ENCODE assay signal across 10 cellular contexts in genomic region chr17:83082435-83082834, GRCh38. TPM values are rescaled to one million over a fixed set of nuclear protein-coding genes. Genes with fewer than 3 reads are reported as not detected.
DNase-seq lines count a peak whose midpoint lies in the region; ATAC-seq and TF ChIP-seq lines count a peak whose summit lies in the region.
"Had no signal": no experiment of that assay in that cellular context is flagged by ENCODE, and none has a peak within 500 bp of the region (broad histone marks: within the 10 kb centered on the region; RNA-seq: fewer than 3 reads in every experiment).

No MANE protein-coding gene starts in this region.

- H3K4me3 Mint-ChIP-seq in activated T-cell treated with anti-CD3 and anti-CD28 coated beads, Interleukin-2, amount 50 U/mL, for 24 hours = peak overlapping the region; percentile 75
- peak overlapping the region; percentile 80 for H3K4me3 Mint-ChIP-seq in activated T-helper 1 cell treated with anti-CD3 and anti-CD28 coated beads, Interleukin-12 subunit alpha, Interleukin-12 subunit beta, Interleukin-2, Interleukin-4 antibody, amounts not matched to agents 30 ng/mL and 10 ng/mL and 1 ng/mL, durations not matched to agents 14 hours and 24 hours and 36 hours

- H3K4me1 Mint-ChIP-seq in activated T-cell treated with anti-CD3 and anti-CD28 coated beads, Interleukin-2, amount 50 U/mL, for 24 hours (ENCODE audit: low read depth) = peaks cover 45% of the 10 kb centered on the region
- peaks cover 39% of the 10 kb centered on the region for H3K4me1 Mint-ChIP-seq in activated T-helper 1 cell treated with anti-CD3 and anti-CD28 coated beads, Interleukin-12 subunit alpha, Interleukin-12 subunit beta, Interleukin-2, Interleukin-4 antibody, amounts not matched to agents 30 ng/mL and 10 ng/mL and 1 ng/mL, durations not matched to agents 14 hours and 24 hours and 36 hours (ENCODE audit: low read depth)

- no peak for TF ChIP-seq CTCF in suprapubic skin (IDR thresholded peaks at IDR 0.05)

- peak overlapping the region; percentile 83 for H3K9ac ChIP-seq in iPS-15b (ENCODE audit: low read depth, low read length)

- no peaks in the 10 kb centered on the region for H3K9me3 Mint-ChIP-seq in activated T-cell treated with anti-CD3 and anti-CD28 coated beads, Interleukin-2, amount 50 U/mL, for 24 hours
- no peaks in the 10 kb centered on the region for H3K9me3 Mint-ChIP-seq in activated T-helper 1 cell treated with anti-CD3 and anti-CD28 coated beads, Interleukin-12 subunit alpha, Interleukin-12 subunit beta, Interleukin-2, Interleukin-4 antibody, amounts not matched to agents 30 ng/mL and 10 ng/mL and 1 ng/mL, durations not matched to agents 14 hours and 24 hours and 36 hours

- peaks cover 16% of the 10 kb centered on the region for H3K27me3 ChIP-seq in iPS-15b (ENCODE audit: control insufficient read depth, insufficient read depth, low read length)
- no peaks in the 10 kb centered on the region for H3K27me3 ChIP-seq in suprapubic skin

- DNase-seq in activated T-cell treated with anti-CD3 and anti-CD28 coated beads, Interleukin-2, amount 50 U/mL, for 24 hours = no peak
- DNase-seq in activated T-cell treated with anti-CD3 and anti-CD28 coated beads for 4 hours (no peak), suprapubic skin (ENCODE audit: low spot score in 2 of 2) (no peak), GOT3 (lab: John Stamatoyannopoulos, UW) (no peak), NCI-H524 (lab: John Stamatoyannopoulos, UW) (no peak)
- DNase-seq in activated T-helper 1 cell treated with anti-CD3 and anti-CD28 coated beads, Interleukin-12 subunit alpha, Interleukin-12 subunit beta, Interleukin-2, Interleukin-4 antibody, amounts not matched to agents 30 ng/mL and 10 ng/mL and 1 ng/mL, durations not matched to agents 14 hours and 24 hours and 36 hours (ENCODE audit: low spot score) = no peak
- DNase-seq: left ventricle myocardium superior, NCI-H1105 had no signal

- no peak for TF ChIP-seq POLR2A in suprapubic skin (IDR thresholded peaks at IDR 0.05)

- TF ChIP-seq EP300 in suprapubic skin (IDR thresholded peaks at IDR 0.05) = no peak

- H3K4me1 ChIP-seq in iPS-15b (ENCODE audit: control insufficient read depth, insufficient read depth, low read length) = peaks cover 11% of the 10 kb centered on the region
- peaks cover 80% of the 10 kb centered on the region for H3K4me1 ChIP-seq in suprapubic skin

- H3K36me3 Mint-ChIP-seq in activated T-cell treated with anti-CD3 and anti-CD28 coated beads, Interleukin-2, amount 50 U/mL, for 24 hours (ENCODE audit: low read depth) = peaks cover 35% of the 10 kb centered on the region
- peaks cover 18% of the 10 kb centered on the region for H3K36me3 Mint-ChIP-seq in activated T-helper 1 cell treated with anti-CD3 and anti-CD28 coated beads, Interleukin-12 subunit alpha, Interleukin-12 subunit beta, Interleukin-2, Interleukin-4 antibody, amounts not matched to agents 30 ng/mL and 10 ng/mL and 1 ng/mL, durations not matched to agents 14 hours and 24 hours and 36 hours (ENCODE audit: low read depth)

- intact Hi-C loops in activated T-helper 1 cell treated with anti-CD3 and anti-CD28 coated beads, Interleukin-12 subunit alpha, Interleukin-12 subunit beta, Interleukin-2, Interleukin-4 antibody, amounts not matched to agents 30 ng/mL and 10 ng/mL and 1 ng/mL, durations not matched to agents 14 hours and 24 hours and 36 hours (cut with micrococcal nuclease) = loop anchor here (5.0 kb wide), 1 partner anchor 205 kb away; no protein-coding TSS in a partner anchor

- H3K27me3 Mint-ChIP-seq in activated T-cell treated with anti-CD3 and anti-CD28 coated beads, Interleukin-2, amount 50 U/mL, for 24 hours = peaks cover 19% of the 10 kb centered on the region
- H3K27me3 Mint-ChIP-seq in activated T-helper 1 cell treated with anti-CD3 and anti-CD28 coated beads, Interleukin-12 subunit alpha, Interleukin-12 subunit beta, Interleukin-2, Interleukin-4 antibody, amounts not matched to agents 30 ng/mL and 10 ng/mL and 1 ng/mL, durations not matched to agents 14 hours and 24 hours and 36 hours (ENCODE audit: insufficient read depth) = peaks cover 4% of the 10 kb centered on the region

- 75% methylated on average over 9 of the region's 9 CpGs for WGBS in suprapubic skin

- peak overlapping the region; percentile 92 for H3K27ac ChIP-seq in suprapubic skin

- H3K27ac Mint-ChIP-seq in activated T-cell treated with anti-CD3 and anti-CD28 coated beads, Interleukin-2, amount 50 U/mL, for 24 hours = peak overlapping the region; percentile 94
- peak overlapping the region; percentile 85 for H3K27ac Mint-ChIP-seq in activated T-helper 1 cell treated with anti-CD3 and anti-CD28 coated beads, Interleukin-12 subunit alpha, Interleukin-12 subunit beta, Interleukin-2, Interleukin-4 antibody, amounts not matched to agents 30 ng/mL and 10 ng/mL and 1 ng/mL, durations not matched to agents 14 hours and 24 hours and 36 hours

- peaks cover 6% of the 10 kb centered on the region for H3K36me3 ChIP-seq in iPS-15b (ENCODE audit: control insufficient read depth, insufficient read depth, low read length)
- H3K36me3 ChIP-seq in suprapubic skin = peaks cover 18% of the 10 kb centered on the region

- no peak for ATAC-seq in GM21528 (IDR thresholded peaks at IDR 0.05; ENCODE audit: low FRiP score, unreplicated experiment)

- H3K4me3 ChIP-seq in iPS-15b (ENCODE audit: low read depth, low read length) (no peak overlapping the region), suprapubic skin (peak overlapping the region; percentile 95)

- no peaks in the 10 kb centered on the region for H3K9me3 ChIP-seq in iPS-15b (ENCODE audit: control insufficient read depth, insufficient read depth, low read length)
- H3K9me3 ChIP-seq in suprapubic skin = no peaks in the 10 kb centered on the region

RNA-seq across cellular contexts. Expression of gene METRNL, which starts 3.0 kb away (rescaled TPM):
- 31.1 and 31.4 TPM in 2 replicates for total RNA-seq in activated T-helper 1 cell treated with anti-CD3 and anti-CD28 coated beads, Interleukin-12 subunit alpha, Interleukin-12 subunit beta, Interleukin-2, Interleukin-4 antibody, amounts not matched to agents 30 ng/mL and 10 ng/mL and 1 ng/mL, durations not matched to agents 14 hours and 24 hours and 36 hours
- 100 to 1,000 TPM in 3 of 4 donors, 10 to 100 TPM in 1; 59.1 to 222 (median 155) TPM for total RNA-seq in suprapubic skin
